In genomic region chr7:158620418-158620817, GRCh38 we compare ENCODE assay signal across 22 cellular contexts.
"Had no signal": no experiment of that assay in that cellular context is flagged by ENCODE, and none has a peak within 500 bp of the region (broad histone marks: within the 10 kb centered on the region; RNA-seq: fewer than 3 reads in every experiment).

No MANE protein-coding gene starts in this region.

- FAIRE-seq: HTR-8/SVneo had no signal

- H3K27me3 Mint-ChIP-seq: IgD-negative memory B cell had no signal

- H3K4me1 Mint-ChIP-seq: IgD-negative memory B cell had no signal

- H3K9me3 ChIP-seq: MG63, SK-N-SH had no signal

- H3K27ac Mint-ChIP-seq: IgD-negative memory B cell had no signal

- H3K36me3 ChIP-seq: MG63 had no signal

- ATAC-seq: Panc1 had no signal

- H3K27ac ChIP-seq: HL-60, RWPE1 had no signal

- H3K27me3 ChIP-seq: MG63 had no signal

- H3K4me3 Mint-ChIP-seq: IgD-negative memory B cell had no signal

- H3K4me2 ChIP-seq: SK-N-SH had no signal

- H3K4me3 ChIP-seq: MG63 had no signal

- H3K9ac ChIP-seq: SK-N-SH had no signal

- DNase-seq: KBM-7, MG63, NCI-H1092, NCI-H1105 treated with DMSO at 0.1 percent for 48 hours, NCI-H1417 treated with DMSO at 0.1 percent for 48 hours, NCI-H146, NCI-H1694 treated with DMSO at 0.1 percent for 48 hours, NCI-H1930, NCI-H2081, NCI-H2107, NCI-H2227 treated with DMSO at 0.1 percent for 48 hours, NCI-H524, NCI-H526 treated with DMSO at 0.1 percent for 48 hours, NCI-H748 treated with DMSO at 0.1 percent for 48 hours, SHP77, SK-N-SH, SW 1271 had no signal
